ENCODE assay signal across 1 cellular context in the genomic region with DNA sequence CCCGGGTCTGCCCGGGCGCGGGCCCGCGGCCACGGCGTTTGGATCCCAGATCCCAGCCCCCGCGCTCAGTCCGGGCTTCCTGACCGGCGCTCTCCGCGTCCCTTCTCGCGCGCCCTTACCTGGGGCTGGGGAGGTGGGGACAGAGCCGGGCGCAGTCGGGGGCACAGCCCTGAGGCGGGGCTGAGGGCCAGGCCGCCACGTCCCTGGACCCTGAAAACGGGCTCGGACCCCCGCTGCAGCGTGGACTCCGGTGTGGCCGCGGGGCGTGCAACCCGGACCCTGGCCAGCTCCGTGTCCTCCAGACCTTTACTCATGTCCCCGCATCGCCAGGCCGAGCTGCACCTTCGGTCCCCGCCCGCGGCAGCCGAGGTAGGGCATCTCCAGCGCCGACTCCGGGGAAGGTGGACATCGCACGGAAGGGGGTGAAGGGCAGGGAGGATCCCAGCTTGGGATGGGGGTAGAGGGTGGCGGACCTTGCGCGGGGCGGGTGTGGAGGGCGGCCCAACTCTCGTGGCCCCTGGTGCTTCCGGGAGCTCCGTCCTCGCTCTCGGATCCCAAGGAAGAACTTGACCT.
TF ChIP-seq lines count a peak whose summit lies in the region.

No MANE protein-coding gene starts in this region.

TF ChIP-seq in K562, 482 proteins besides CTCF, POLR2A, EP300 and RAD21 (continues in another document):
- TF ChIP-seq PRMT5 (CRISPR knock-in tag; IDR thresholded peaks at IDR 0.05): 0 out of 2 replicates have a peak, but pooled peaks have one; percentile 21
- TF ChIP-seq MCM7 (IDR thresholded peaks at IDR 0.05): no peak
- no peak; the same call in 1 of the 2 replicates for TF ChIP-seq ELK1 (CRISPR knock-in tag; IDR thresholded peaks at IDR 0.05)
- peak; percentile 26 for TF ChIP-seq FIP1L1 (IDR thresholded peaks at IDR 0.05; ENCODE audit: low read depth, low read length, poor library complexity, severe bottlenecking)
- no peak for TF ChIP-seq ZNF311 (CRISPR knock-in tag; IDR thresholded peaks at IDR 0.05)
- peak; percentile 64; the same call in 1 of the 2 replicates for TF ChIP-seq HNRNPL (IDR thresholded peaks at IDR 0.05; ENCODE audit: low read depth, low read length)
- TF ChIP-seq, protein P1, sequence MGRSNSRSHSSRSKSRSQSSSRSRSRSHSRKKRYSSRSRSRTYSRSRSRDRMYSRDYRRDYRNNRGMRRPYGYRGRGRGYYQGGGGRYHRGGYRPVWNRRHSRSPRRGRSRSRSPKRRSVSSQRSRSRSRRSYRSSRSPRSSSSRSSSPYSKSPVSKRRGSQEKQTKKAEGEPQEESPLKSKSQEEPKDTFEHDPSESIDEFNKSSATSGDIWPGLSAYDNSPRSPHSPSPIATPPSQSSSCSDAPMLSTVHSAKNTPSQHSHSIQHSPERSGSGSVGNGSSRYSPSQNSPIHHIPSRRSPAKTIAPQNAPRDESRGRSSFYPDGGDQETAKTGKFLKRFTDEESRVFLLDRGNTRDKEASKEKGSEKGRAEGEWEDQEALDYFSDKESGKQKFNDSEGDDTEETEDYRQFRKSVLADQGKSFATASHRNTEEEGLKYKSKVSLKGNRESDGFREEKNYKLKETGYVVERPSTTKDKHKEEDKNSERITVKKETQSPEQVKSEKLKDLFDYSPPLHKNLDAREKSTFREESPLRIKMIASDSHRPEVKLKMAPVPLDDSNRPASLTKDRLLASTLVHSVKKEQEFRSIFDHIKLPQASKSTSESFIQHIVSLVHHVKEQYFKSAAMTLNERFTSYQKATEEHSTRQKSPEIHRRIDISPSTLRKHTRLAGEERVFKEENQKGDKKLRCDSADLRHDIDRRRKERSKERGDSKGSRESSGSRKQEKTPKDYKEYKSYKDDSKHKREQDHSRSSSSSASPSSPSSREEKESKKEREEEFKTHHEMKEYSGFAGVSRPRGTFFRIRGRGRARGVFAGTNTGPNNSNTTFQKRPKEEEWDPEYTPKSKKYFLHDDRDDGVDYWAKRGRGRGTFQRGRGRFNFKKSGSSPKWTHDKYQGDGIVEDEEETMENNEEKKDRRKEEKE (IDR thresholded peaks at IDR 0.05; ENCODE audit: borderline replicate concordance in 1 of 2, control insufficient read depth in 1 of 2, low read depth in 2 of 2, low read length in 1 of 2): no peak
- TF ChIP-seq TCFL5 (CRISPR knock-in tag; conservative IDR thresholded peaks at IDR 0.05): no peak
- no peak for TF ChIP-seq HDAC3 (IDR thresholded peaks at IDR 0.05; ENCODE audit: borderline replicate concordance, partially characterized antibody)
- TF ChIP-seq, protein P2, sequence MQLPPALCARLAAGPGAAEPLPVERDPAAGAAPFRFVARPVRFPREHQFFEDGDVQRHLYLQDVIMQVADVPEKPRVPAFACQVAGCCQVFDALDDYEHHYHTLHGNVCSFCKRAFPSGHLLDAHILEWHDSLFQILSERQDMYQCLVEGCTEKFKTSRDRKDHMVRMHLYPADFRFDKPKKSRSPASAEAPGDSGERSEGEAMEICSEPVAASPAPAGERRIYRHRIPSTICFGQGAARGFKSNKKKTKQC (CRISPR knock-in tag; IDR thresholded peaks at IDR 0.05): no peak
- TF ChIP-seq SMARCE1 (IDR thresholded peaks at IDR 0.05): no peak
- no peak for TF ChIP-seq CCAR2 (IDR thresholded peaks at IDR 0.05; ENCODE audit: low read depth, low read length)
- TF ChIP-seq ESRRA (IDR thresholded peaks at IDR 0.05; ENCODE audit: borderline replicate concordance, low read depth): no peak
- TF ChIP-seq BRF2 (IDR thresholded peaks at IDR 0.05; ENCODE audit: borderline replicate concordance, insufficient read depth, insufficient read length): no peak
- TF ChIP-seq ZNF57 (CRISPR knock-in tag; IDR thresholded peaks at IDR 0.05): no peak
- no peak for TF ChIP-seq ZNF76 (CRISPR knock-in tag; IDR thresholded peaks at IDR 0.05; ENCODE audit: borderline replicate concordance)
- no peak for TF ChIP-seq IFI16 (CRISPR knock-in tag; IDR thresholded peaks at IDR 0.05)
- TF ChIP-seq ZKSCAN1 (IDR thresholded peaks at IDR 0.05; ENCODE audit: low read depth, low read length): no peak
- no peak for TF ChIP-seq EZH2 (IDR thresholded peaks at IDR 0.05; ENCODE audit: borderline replicate concordance, low read depth, low read length)
- no peak for TF ChIP-seq MAFG (tag; conservative IDR thresholded peaks at IDR 0.05)
- no peak for TF ChIP-seq ID3 (CRISPR knock-in tag; IDR thresholded peaks at IDR 0.05)
- TF ChIP-seq ID3 (tag; IDR thresholded peaks at IDR 0.05): no peak
- no peak for TF ChIP-seq PCBP2 (IDR thresholded peaks at IDR 0.05; ENCODE audit: low read depth, low read length, poor library complexity, severe bottlenecking)
- peak; percentile 84; the same call in 1 of the 2 replicates for TF ChIP-seq IRF2 (CRISPR knock-in tag; IDR thresholded peaks at IDR 0.05)
- no peak for TF ChIP-seq ZNF696 (CRISPR knock-in tag; conservative IDR thresholded peaks at IDR 0.05)
- no peak for TF ChIP-seq ZNF253 (CRISPR knock-in tag; conservative IDR thresholded peaks at IDR 0.05)
- TF ChIP-seq, protein P3, sequence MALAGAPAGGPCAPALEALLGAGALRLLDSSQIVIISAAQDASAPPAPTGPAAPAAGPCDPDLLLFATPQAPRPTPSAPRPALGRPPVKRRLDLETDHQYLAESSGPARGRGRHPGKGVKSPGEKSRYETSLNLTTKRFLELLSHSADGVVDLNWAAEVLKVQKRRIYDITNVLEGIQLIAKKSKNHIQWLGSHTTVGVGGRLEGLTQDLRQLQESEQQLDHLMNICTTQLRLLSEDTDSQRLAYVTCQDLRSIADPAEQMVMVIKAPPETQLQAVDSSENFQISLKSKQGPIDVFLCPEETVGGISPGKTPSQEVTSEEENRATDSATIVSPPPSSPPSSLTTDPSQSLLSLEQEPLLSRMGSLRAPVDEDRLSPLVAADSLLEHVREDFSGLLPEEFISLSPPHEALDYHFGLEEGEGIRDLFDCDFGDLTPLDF (CRISPR knock-in tag; IDR thresholded peaks at IDR 0.05): no peak
- TF ChIP-seq ZNF79 (CRISPR knock-in tag; IDR thresholded peaks at IDR 0.05; ENCODE audit: low read depth): no peak
- TF ChIP-seq, protein P4, sequence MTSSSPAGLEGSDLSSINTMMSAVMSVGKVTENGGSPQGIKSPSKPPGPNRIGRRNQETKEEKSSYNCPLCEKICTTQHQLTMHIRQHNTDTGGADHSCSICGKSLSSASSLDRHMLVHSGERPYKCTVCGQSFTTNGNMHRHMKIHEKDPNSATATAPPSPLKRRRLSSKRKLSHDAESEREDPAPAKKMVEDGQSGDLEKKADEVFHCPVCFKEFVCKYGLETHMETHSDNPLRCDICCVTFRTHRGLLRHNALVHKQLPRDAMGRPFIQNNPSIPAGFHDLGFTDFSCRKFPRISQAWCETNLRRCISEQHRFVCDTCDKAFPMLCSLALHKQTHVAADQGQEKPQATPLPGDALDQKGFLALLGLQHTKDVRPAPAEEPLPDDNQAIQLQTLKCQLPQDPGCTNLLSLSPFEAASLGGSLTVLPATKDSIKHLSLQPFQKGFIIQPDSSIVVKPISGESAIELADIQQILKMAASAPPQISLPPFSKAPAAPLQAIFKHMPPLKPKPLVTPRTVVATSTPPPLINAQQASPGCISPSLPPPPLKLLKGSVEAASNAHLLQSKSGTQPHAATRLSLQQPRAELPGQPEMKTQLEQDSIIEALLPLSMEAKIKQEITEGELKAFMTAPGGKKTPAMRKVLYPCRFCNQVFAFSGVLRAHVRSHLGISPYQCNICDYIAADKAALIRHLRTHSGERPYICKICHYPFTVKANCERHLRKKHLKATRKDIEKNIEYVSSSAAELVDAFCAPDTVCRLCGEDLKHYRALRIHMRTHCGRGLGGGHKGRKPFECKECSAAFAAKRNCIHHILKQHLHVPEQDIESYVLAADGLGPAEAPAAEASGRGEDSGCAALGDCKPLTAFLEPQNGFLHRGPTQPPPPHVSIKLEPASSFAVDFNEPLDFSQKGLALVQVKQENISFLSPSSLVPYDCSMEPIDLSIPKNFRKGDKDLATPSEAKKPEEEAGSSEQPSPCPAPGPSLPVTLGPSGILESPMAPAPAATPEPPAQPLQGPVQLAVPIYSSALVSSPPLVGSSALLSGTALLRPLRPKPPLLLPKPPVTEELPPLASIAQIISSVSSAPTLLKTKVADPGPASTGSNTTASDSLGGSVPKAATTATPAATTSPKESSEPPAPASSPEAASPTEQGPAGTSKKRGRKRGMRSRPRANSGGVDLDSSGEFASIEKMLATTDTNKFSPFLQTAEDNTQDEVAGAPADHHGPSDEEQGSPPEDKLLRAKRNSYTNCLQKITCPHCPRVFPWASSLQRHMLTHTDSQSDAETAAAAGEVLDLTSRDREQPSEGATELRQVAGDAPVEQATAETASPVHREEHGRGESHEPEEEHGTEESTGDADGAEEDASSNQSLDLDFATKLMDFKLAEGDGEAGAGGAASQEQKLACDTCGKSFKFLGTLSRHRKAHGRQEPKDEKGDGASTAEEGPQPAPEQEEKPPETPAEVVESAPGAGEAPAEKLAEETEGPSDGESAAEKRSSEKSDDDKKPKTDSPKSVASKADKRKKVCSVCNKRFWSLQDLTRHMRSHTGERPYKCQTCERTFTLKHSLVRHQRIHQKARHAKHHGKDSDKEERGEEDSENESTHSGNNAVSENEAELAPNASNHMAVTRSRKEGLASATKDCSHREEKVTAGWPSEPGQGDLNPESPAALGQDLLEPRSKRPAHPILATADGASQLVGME (CRISPR knock-in tag; IDR thresholded peaks at IDR 0.05): no peak
- peak; percentile 6; the same call in 1 of the 2 replicates for TF ChIP-seq ZBTB7A (IDR thresholded peaks at IDR 0.05; ENCODE audit: borderline replicate concordance, control insufficient read depth, low read depth, low read length)
- no peak for TF ChIP-seq MYBL2 (IDR thresholded peaks at IDR 0.05; ENCODE audit: low read depth)
- 0 out of 2 replicates have a peak, but pooled peaks have one; percentile 67 for TF ChIP-seq MYBL2 (CRISPR knock-in tag; IDR thresholded peaks at IDR 0.05; ENCODE audit: borderline replicate concordance)
- TF ChIP-seq ZC3H11A (IDR thresholded peaks at IDR 0.05; ENCODE audit: low read depth, low read length): no peak
- TF ChIP-seq RERE (CRISPR knock-in tag; IDR thresholded peaks at IDR 0.05; ENCODE audit: borderline replicate concordance): no peak
